2 cellular contexts compared by ENCODE assay signal in genomic region chr3:171672124-171672523, GRCh38.
TF ChIP-seq lines count a peak whose summit lies in the region.

No MANE protein-coding gene starts in this region.

TF ChIP-seq in HepG2, 621 proteins besides CTCF, POLR2A, EP300 and RAD21 (continued from another document):
- TF ChIP-seq CCAR2 (optimal IDR thresholded peaks at IDR 0.05; ENCODE audit: low read depth, low read length) = no peak
- no peak for TF ChIP-seq ZXDC (CRISPR knock-in tag; IDR thresholded peaks at IDR 0.05)
- no peak for TF ChIP-seq WIZ (CRISPR knock-in tag; IDR thresholded peaks at IDR 0.05)
- TF ChIP-seq ELK4 (CRISPR knock-in tag; IDR thresholded peaks at IDR 0.05; ENCODE audit: borderline replicate concordance) = no peak
- no peak for TF ChIP-seq CREBL2 (CRISPR knock-in tag; IDR thresholded peaks at IDR 0.05; ENCODE audit: borderline replicate concordance)

TF ChIP-seq in SK-N-SH, 30 proteins besides CTCF, POLR2A, EP300 and RAD21 (continued from another document):
- TF ChIP-seq RCOR1 (IDR thresholded peaks at IDR 0.05; ENCODE audit: low read length) (no peak), POLR2AphosphoS5 (IDR thresholded peaks at IDR 0.05; ENCODE audit: low read depth, low read length) (no peak), TCF12 (IDR thresholded peaks at IDR 0.05) (no peak), ZBTB33 (IDR thresholded peaks at IDR 0.05; ENCODE audit: borderline replicate concordance, low read depth) (no peak), FOXM1 (IDR thresholded peaks at IDR 0.05; ENCODE audit: low read depth) (no peak), PBX3 (IDR thresholded peaks at IDR 0.05) (no peak), RFX5 (IDR thresholded peaks at IDR 0.05; ENCODE audit: low read length) (no peak)
